In the genomic region with DNA sequence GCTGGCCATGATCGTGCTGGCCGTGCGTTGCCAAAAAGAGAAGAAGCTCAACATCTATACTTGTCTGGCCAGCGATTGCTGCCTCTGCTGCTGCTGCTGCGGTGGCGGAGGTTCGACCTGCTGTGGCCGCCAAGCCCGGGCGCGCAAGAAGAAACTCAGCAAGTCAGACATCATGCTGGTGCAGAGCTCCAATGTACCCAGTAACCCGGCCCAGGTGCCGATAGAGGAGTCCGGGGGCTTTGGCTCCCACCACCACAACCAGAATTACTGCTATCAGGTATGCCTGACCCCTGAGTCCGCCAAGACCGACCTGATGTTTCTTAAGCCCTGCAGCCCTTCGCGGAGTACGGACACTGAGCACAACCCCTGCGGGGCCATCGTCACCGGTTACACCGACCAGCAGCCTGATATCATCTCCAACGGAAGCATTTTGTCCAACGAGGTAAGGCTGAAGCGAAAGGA, we compare ENCODE assay signal across 10 cellular contexts.
DNase-seq lines count a peak whose midpoint lies in the region; TF ChIP-seq lines count a peak whose summit lies in the region.
"Had no signal": no experiment of that assay in that cellular context is flagged by ENCODE, and none has a peak within 500 bp of the region (broad histone marks: within the 10 kb centered on the region; RNA-seq: fewer than 3 reads in every experiment).

No MANE protein-coding gene starts in this region.

- no peaks in the 10 kb centered on the region for H3K9me3 ChIP-seq in adipocyte (ENCODE audit: control insufficient read depth, low read length)
- H3K9me3 ChIP-seq: pancreas had no signal

- H3K36me3 ChIP-seq in adipocyte (ENCODE audit: control insufficient read depth, insufficient read depth, low read length, severe bottlenecking): no peaks in the 10 kb centered on the region
- H3K36me3 ChIP-seq: pancreas had no signal

- H3K9ac ChIP-seq in adipocyte (ENCODE audit: low read length): no peak overlapping the region

- peaks cover 48% of the 10 kb centered on the region for H3K27me3 ChIP-seq in adipocyte (replicated peaks; ENCODE audit: control insufficient read depth, insufficient read depth, low read length)

- peak; percentile 10 for DNase-seq in GM10248 (ENCODE audit: extremely low spot score)
- DNase-seq in adipocyte (ENCODE audit: low read depth): peak; percentile 56
- peak in 29 of 51 donors; percentile 7 to 89 (median 51) for DNase-seq in hypothalamus (lab: John Stamatoyannopoulos, UW)
- DNase-seq in skeletal muscle cell (ENCODE audit: low read depth): no peak
- no peak for DNase-seq in GM13977 (ENCODE audit: low spot score)
- no peak for DNase-seq in NCI-H774 (lab: John Stamatoyannopoulos, UW)
- no peak for DNase-seq in NCI-H2196 (lab: John Stamatoyannopoulos, UW; ENCODE audit: unreplicated experiment)
- DNase-seq in NK-92 (lab: John Stamatoyannopoulos, UW; ENCODE audit: unreplicated experiment): no peak
- DNase-seq: NCI-H1092 had no signal

- H3K4me3 ChIP-seq in adipocyte (ENCODE audit: low read length): peak overlapping the region; percentile 36
- H3K4me3 ChIP-seq in skeletal muscle cell (ENCODE audit: low read depth, low read length): peak overlapping the region; percentile 66

- POLR2A ChIA-PET in GM10248 (lab: Yijun Ruan, JAX): no interaction called here

- CTCF ChIA-PET in GM10248 (lab: Yijun Ruan, JAX): interaction anchor here (1.2 kb wide), 1 partner anchor 9 kb away, joined by 3 read pairs; no protein-coding TSS in a partner anchor

- peaks cover 35% of the 10 kb centered on the region for H3K4me1 ChIP-seq in adipocyte (ENCODE audit: control insufficient read depth, insufficient read depth, low read length)

- in situ Hi-C loops in GM13977 (cut with MboI; ENCODE audit: low pct_unique_long_range_greater_than_20kb, low sequenced_read_pairs, unreplicated experiment): no loop called here

- TF ChIP-seq CTCF in GM10248 (IDR thresholded peaks at IDR 0.05; ENCODE audit: control extremely low read depth, extremely low read depth, low read depth, missing control alignments) (no peak), GM13977 (IDR thresholded peaks at IDR 0.05; ENCODE audit: extremely low read depth, insufficient read depth, missing control alignments) (no peak)

Comparison
In these comparisons a context has a peak if more than half of its experiments do, and no peak if none do; other contexts are left out.
1. DNase-seq: peak in GM10248 (single experiment), adipocyte (single experiment) and hypothalamus (29 of 51); none in skeletal muscle cell (single experiment), GM13977 (single experiment), NCI-H774 (single experiment), NCI-H2196 (single experiment) and NK-92 (single experiment).